ENCODE assay signal across 8 cellular contexts in the genomic region with DNA sequence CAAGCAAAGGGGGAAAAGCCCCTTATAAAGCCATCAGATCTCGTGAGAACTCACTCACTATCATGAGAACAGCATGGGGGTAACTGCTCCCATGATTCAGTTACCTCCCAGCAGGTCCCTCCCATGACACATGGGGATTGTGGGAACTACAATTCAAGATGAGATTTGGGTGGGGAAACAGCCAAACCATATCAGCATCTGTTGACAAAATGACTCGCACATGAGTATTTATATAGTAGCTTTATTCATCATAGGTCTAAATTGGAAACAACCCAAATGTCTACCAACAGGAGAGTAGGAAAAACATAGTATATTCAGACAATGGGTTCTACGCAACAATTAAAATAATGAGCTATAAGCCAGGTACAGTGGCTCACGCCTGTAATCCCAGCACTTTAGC. TPM values are rescaled to one million over a fixed set of nuclear protein-coding genes. Genes with fewer than 3 reads are reported as not detected.
DNase-seq lines count a peak whose midpoint lies in the region; ATAC-seq and TF ChIP-seq lines count a peak whose summit lies in the region.
"Not testable (repeated sequence)": the region's sequence is repeated elsewhere in the genome, so short reads cannot be mapped to it uniquely, and the experiment has no call there.

No MANE protein-coding gene starts in this region.

- H3F3A ChIP-seq in GM23248 (ENCODE audit: insufficient read depth): peaks cover 25% of the 10 kb centered on the region

- H3K27ac ChIP-seq in CD4-positive, CD25-positive, alpha-beta regulatory T cell (ENCODE audit: insufficient read depth, low read length, poor library complexity, severe bottlenecking); GM23248: not testable (repeated sequence)

- ATAC-seq in CD4-positive, CD25-positive, alpha-beta regulatory T cell (ENCODE audit: low read depth in 2 of 2): not testable (repeated sequence)

- DNase-seq in CD4-positive, CD25-positive, alpha-beta regulatory T cell; activated T-cell treated with anti-CD3 and anti-CD28 coated beads, Interleukin-2, amount 50 U/mL, for 24 hours: not testable (repeated sequence)
- DNase-seq in GM23248 (peak; percentile 76), HT1080 (ENCODE audit: low read depth) (peak; percentile 77), RKO (ENCODE audit: low spot score) (peak; percentile 75), MCF 10A (ENCODE audit: unreplicated experiment) (peak; percentile 14), fibroblast of peridontal ligament (ENCODE audit: extremely low read depth) (peak; percentile 52), renal cortical epithelial cell (ENCODE audit: low read depth) (peak; percentile 57)

- not testable (repeated sequence) for H2AFZ ChIP-seq in GM23248

- peak overlapping the region; percentile 23 to 79 (median 56) for H3K27ac Mint-ChIP-seq in CD4-positive, CD25-positive, alpha-beta regulatory T cell
- peak overlapping the region; percentile 7 for H3K27ac Mint-ChIP-seq in activated T-cell treated with anti-CD3 and anti-CD28 coated beads, Interleukin-2, amount 50 U/mL, for 24 hours
- H3K27ac Mint-ChIP-seq in MCF 10A (ENCODE audit: low read depth, unreplicated experiment): not testable (repeated sequence)

- peaks cover 81% of the 10 kb centered on the region for H3K36me3 ChIP-seq in CD4-positive, CD25-positive, alpha-beta regulatory T cell (ENCODE audit: control insufficient read depth, insufficient read depth, low read length)
- peaks cover 32% of the 10 kb centered on the region for H3K36me3 ChIP-seq in GM23248 (ENCODE audit: low read depth)

- H3K9me3 ChIP-seq in CD4-positive, CD25-positive, alpha-beta regulatory T cell (ENCODE audit: control insufficient read depth in 2 of 2, low read length in 2 of 2); GM23248 (ENCODE audit: low read depth): not testable (repeated sequence)

- H3K4me2 ChIP-seq in GM23248 (ENCODE audit: unreplicated experiment): not testable (repeated sequence)

- POLR2A ChIA-PET in MCF 10A (lab: Yijun Ruan, JAX): not testable (repeated sequence)

- not testable (repeated sequence) for H3K27me3 Mint-ChIP-seq in CD4-positive, CD25-positive, alpha-beta regulatory T cell; activated T-cell treated with anti-CD3 and anti-CD28 coated beads, Interleukin-2, amount 50 U/mL, for 24 hours; MCF 10A (ENCODE audit: insufficient read depth, unreplicated experiment)

- not testable (repeated sequence) for H3K27me3 ChIP-seq in CD4-positive, CD25-positive, alpha-beta regulatory T cell (ENCODE audit: control insufficient read depth, insufficient read depth, low read length); GM23248 (replicated peaks; ENCODE audit: insufficient read depth)

- H3K9ac ChIP-seq in GM23248: not testable (repeated sequence)

- not testable (repeated sequence) for H3K4me3 ChIP-seq in CD4-positive, CD25-positive, alpha-beta regulatory T cell (ENCODE audit: low read depth, low read length); GM23248

- H3K4me1 Mint-ChIP-seq in CD4-positive, CD25-positive, alpha-beta regulatory T cell: peaks cover 13 to 40% (median 14%) of the 10 kb centered on the region in 4 donors
- H3K4me1 Mint-ChIP-seq in activated T-cell treated with anti-CD3 and anti-CD28 coated beads, Interleukin-2, amount 50 U/mL, for 24 hours (ENCODE audit: low read depth): peaks cover 40% of the 10 kb centered on the region
- not testable (repeated sequence) for H3K4me1 Mint-ChIP-seq in MCF 10A (ENCODE audit: insufficient read depth, unreplicated experiment)

- H4K20me1 ChIP-seq in GM23248 (ENCODE audit: insufficient read depth): not testable (repeated sequence)

- intact Hi-C loops in MCF 10A (cut with micrococcal nuclease): not testable (repeated sequence)

- peaks cover 66% of the 10 kb centered on the region for H3K36me3 Mint-ChIP-seq in CD4-positive, CD25-positive, alpha-beta regulatory T cell
- H3K36me3 Mint-ChIP-seq in activated T-cell treated with anti-CD3 and anti-CD28 coated beads, Interleukin-2, amount 50 U/mL, for 24 hours (ENCODE audit: low read depth): peaks cover 95% of the 10 kb centered on the region
- H3K36me3 Mint-ChIP-seq in MCF 10A (ENCODE audit: insufficient read depth, unreplicated experiment): peaks cover 71% of the 10 kb centered on the region

- H3K4me3 Mint-ChIP-seq in CD4-positive, CD25-positive, alpha-beta regulatory T cell; activated T-cell treated with anti-CD3 and anti-CD28 coated beads, Interleukin-2, amount 50 U/mL, for 24 hours; MCF 10A (ENCODE audit: unreplicated experiment): not testable (repeated sequence)

- H3K4me1 ChIP-seq in CD4-positive, CD25-positive, alpha-beta regulatory T cell (ENCODE audit: control insufficient read depth, insufficient read depth, low read length, poor library complexity, severe bottlenecking): not testable (repeated sequence)
- peaks cover 17% of the 10 kb centered on the region for H3K4me1 ChIP-seq in GM23248 (ENCODE audit: insufficient read depth)

- H3K9me3 Mint-ChIP-seq in CD4-positive, CD25-positive, alpha-beta regulatory T cell; activated T-cell treated with anti-CD3 and anti-CD28 coated beads, Interleukin-2, amount 50 U/mL, for 24 hours; MCF 10A (ENCODE audit: unreplicated experiment): not testable (repeated sequence)

- not testable (repeated sequence) for H3K9me2 ChIP-seq in GM23248 (ENCODE audit: insufficient read depth)

- WGBS in GM23248 (ENCODE audit: low coverage in 1 of 2, low lambda C conversion rate in 2 of 2, missing lambda C conversion rate in 2 of 2), 2 experiments: 90 to 94% methylated on average over 4 of the region's 4 CpGs

- in situ Hi-C loops in GM23248 (cut with MboI): not testable (repeated sequence)

- not testable (repeated sequence) for TF ChIP-seq CTCF in MCF 10A (IDR thresholded peaks at IDR 0.05; ENCODE audit: unreplicated experiment)

- CTCF ChIA-PET in MCF 10A (lab: Yijun Ruan, JAX): not testable (repeated sequence)

- BruUV-seq in MCF 10A (replicated peaks; lab: Mats Ljungman, UMichigan): not testable (repeated sequence)

- H3K79me2 ChIP-seq in GM23248 (ENCODE audit: insufficient read depth): not testable (repeated sequence)

RNA-seq across cellular contexts. Expression of a gene that starts 40.5 kb away (rescaled TPM):
- total RNA-seq in CD4-positive, CD25-positive, alpha-beta regulatory T cell: 172 TPM
- 100 to 1,000 TPM; 126 to 146 (median 133) TPM for polyA plus RNA-seq in CD4-positive, CD25-positive, alpha-beta regulatory T cell
- 10.1 and 10.8 TPM in 2 replicates for total RNA-seq in GM23248 (2014; rRNA removed; shearing (Covaris generic))
- 7.9 and 8.6 TPM in 2 replicates for polyA plus RNA-seq in GM23248 (2016; fragmentation: Nextera tagmentation; extraction: Ambion mirVana)
- total RNA-seq in HT1080 (2014; rRNA removed; shearing (Covaris generic)): 6.5 and 8.8 TPM in 2 replicates
- polyA plus RNA-seq in HT1080 (2015; cell fraction: cytosol; rRNA removed): 6.9 and 7.4 TPM in 2 replicates
- 4.0 and 4.8 TPM in 2 replicates for polyA plus RNA-seq in HT1080 (2015; cell fraction: nucleus; rRNA removed)
- total RNA-seq in MCF 10A (2022): 6.1 and 7.1 TPM in 2 replicates
- 17.9 and 20.2 TPM in 2 replicates for total RNA-seq in renal cortical epithelial cell

RNA-seq across cellular contexts. Expression of a gene that starts 46.5 kb away (rescaled TPM):
- total RNA-seq in CD4-positive, CD25-positive, alpha-beta regulatory T cell: 57.0 TPM
- polyA plus RNA-seq in CD4-positive, CD25-positive, alpha-beta regulatory T cell: 10 to 100 TPM; 62.1 to 70.2 (median 65.2) TPM
- 71.5 and 78.4 TPM in 2 replicates for total RNA-seq in GM23248 (2014; rRNA removed; shearing (Covaris generic))
- 55.9 and 59.5 TPM in 2 replicates for polyA plus RNA-seq in GM23248 (2016; fragmentation: Nextera tagmentation; extraction: Ambion mirVana)
- 27.8 and 28.7 TPM in 2 replicates for total RNA-seq in HT1080 (2014; rRNA removed; shearing (Covaris generic))
- 35.2 and 39.5 TPM in 2 replicates for polyA plus RNA-seq in HT1080 (2015; cell fraction: cytosol; rRNA removed)
- polyA plus RNA-seq in HT1080 (2015; cell fraction: nucleus; rRNA removed): 21.2 and 24.2 TPM in 2 replicates
- 47.7 and 55.8 TPM in 2 replicates for total RNA-seq in MCF 10A (2022)
- total RNA-seq in renal cortical epithelial cell: 60.4 and 95.8 TPM in 2 replicates

RNA-seq across cellular contexts. Expression of a gene that starts 48.5 kb away (rescaled TPM):
- 3.4 TPM for total RNA-seq in CD4-positive, CD25-positive, alpha-beta regulatory T cell
- polyA plus RNA-seq in CD4-positive, CD25-positive, alpha-beta regulatory T cell: 1 to 10 TPM; 1.1 to 5.3 (median 2.7) TPM
- total RNA-seq in GM23248 (2014; rRNA removed; shearing (Covaris generic)): 2.4 and 7.9 TPM in 2 replicates
- polyA plus RNA-seq in GM23248 (2016; fragmentation: Nextera tagmentation; extraction: Ambion mirVana): 9.2 and 12.8 TPM in 2 replicates
- 8.6 and 9.0 TPM in 2 replicates for total RNA-seq in HT1080 (2014; rRNA removed; shearing (Covaris generic))
- 13.3 and 15.1 TPM in 2 replicates for polyA plus RNA-seq in HT1080 (2015; cell fraction: cytosol; rRNA removed)
- polyA plus RNA-seq in HT1080 (2015; cell fraction: nucleus; rRNA removed): 9.7 and 12.2 TPM in 2 replicates
- total RNA-seq in MCF 10A (2022) (18.6 and 19.7 TPM in 2 replicates), renal cortical epithelial cell (3.6 and 9.9 TPM in 2 replicates)
